ENCODE assay signal across 8 cellular contexts in genomic region chr11:75867778-75868374, GRCh38. TPM values are rescaled to one million over a fixed set of nuclear protein-coding genes. Genes with fewer than 3 reads are reported as not detected.
DNase-seq lines count a peak whose midpoint lies in the region; ATAC-seq and TF ChIP-seq lines count a peak whose summit lies in the region.

No MANE protein-coding gene starts in this region.

- TF ChIP-seq RAD21 in liver (IDR thresholded peaks at IDR 0.05) = peak; percentile 89 to 91

- H3K27ac ChIP-seq in cingulate gyrus (ENCODE audit: low read depth, low read length) = peak overlapping the region; percentile 88
- no peak overlapping the region for H3K27ac ChIP-seq in liver (ENCODE audit: low read depth in 1 of 2, low read length in 2 of 2)

- no peaks in the 10 kb centered on the region for H3K9me3 ChIP-seq in liver (ENCODE audit: control insufficient read depth in 4 of 4, low read length in 3 of 4)

- H3K27me3 ChIP-seq in liver (ENCODE audit: control insufficient read depth in 4 of 4, insufficient read depth in 4 of 4, low read length in 3 of 4) = no peaks in the 10 kb centered on the region

- no peaks in the 10 kb centered on the region for H3K36me3 ChIP-seq in liver (ENCODE audit: control insufficient read depth in 4 of 4, insufficient read depth in 3 of 4, low read depth in 1 of 4, low read length in 3 of 4)

- no peak overlapping the region for H3K4me3 ChIP-seq in liver (ENCODE audit: low read depth in 1 of 3, low read length in 3 of 3)

- 30% methylated on average over 6 of the region's 6 CpGs for WGBS in liver

- no peak for ATAC-seq in stimulated activated naive CD8-positive, alpha-beta T cell treated with anti-CD3 and anti-CD28 coated beads, Interleukin-15, Interleukin-2, amounts not matched to agents 100 U/mL and 50 U/mL, for 24 hours
- ATAC-seq in GM18858 (IDR thresholded peaks at IDR 0.05; ENCODE audit: unreplicated experiment) = no peak

- peak; percentile 78 for TF ChIP-seq CTCF in LNCAP (IDR thresholded peaks at IDR 0.05)
- TF ChIP-seq CTCF in liver (IDR thresholded peaks at IDR 0.05; ENCODE audit: low read depth, low read length, missing input control) = peak; percentile 82

- no peak overlapping the region for H3K9ac ChIP-seq in liver (ENCODE audit: low read depth in 1 of 2, low read length in 2 of 2)

- H3K4me1 ChIP-seq in liver (ENCODE audit: control insufficient read depth in 4 of 4, insufficient read depth in 4 of 4, low read length in 3 of 4) = peaks cover 2 to 11% (median 6%) of the 10 kb centered on the region in 4 donors

- DNase-seq in SKM-1 treated with dmso at 0.1 percent for 144 hours (lab: John Stamatoyannopoulos, UW; ENCODE audit: unreplicated experiment) (peak; percentile 32), SKM-1 (lab: John Stamatoyannopoulos, UW; ENCODE audit: unreplicated experiment) (no peak), T-helper 1 cell (peak in 4 of 5 donors; percentile 14 to 54 (median 40))
- peak; percentile 45 for DNase-seq in stimulated activated naive CD8-positive, alpha-beta T cell treated with anti-CD3 and anti-CD28 coated beads, Interleukin-15, Interleukin-2, amounts not matched to agents 100 U/mL and 50 U/mL, for 24 hours

TF ChIP-seq in liver, 16 proteins besides CTCF, POLR2A, EP300 and RAD21:
- TF ChIP-seq FOXA1 (IDR thresholded peaks at IDR 0.05) = no peak
- no peak for TF ChIP-seq GABPA (IDR thresholded peaks at IDR 0.05 in 1 of 2, conservative IDR thresholded peaks at IDR 0.05 in 1 of 2)
- no peak for TF ChIP-seq ATF3 (IDR thresholded peaks at IDR 0.05)
- no peak for TF ChIP-seq NR2F2 (IDR thresholded peaks at IDR 0.05)
- no peak for TF ChIP-seq REST (IDR thresholded peaks at IDR 0.05)
- TF ChIP-seq ZBTB33 (IDR thresholded peaks at IDR 0.05) = no peak
- no peak for TF ChIP-seq RXRA (IDR thresholded peaks at IDR 0.05)
- TF ChIP-seq HNF4G (IDR thresholded peaks at IDR 0.05) = no peak
- TF ChIP-seq SP1 (IDR thresholded peaks at IDR 0.05) = no peak
- no peak for TF ChIP-seq TAF1 (conservative IDR thresholded peaks at IDR 0.05)
- no peak for TF ChIP-seq EGR1 (IDR thresholded peaks at IDR 0.05; ENCODE audit: low read depth in 2 of 2)
- TF ChIP-seq, protein P1, sequence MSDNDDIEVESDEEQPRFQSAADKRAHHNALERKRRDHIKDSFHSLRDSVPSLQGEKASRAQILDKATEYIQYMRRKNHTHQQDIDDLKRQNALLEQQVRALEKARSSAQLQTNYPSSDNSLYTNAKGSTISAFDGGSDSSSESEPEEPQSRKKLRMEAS (IDR thresholded peaks at IDR 0.05) = no peak
- TF ChIP-seq JUND (IDR thresholded peaks at IDR 0.05) = no peak
- TF ChIP-seq HNF4A (conservative IDR thresholded peaks at IDR 0.05) = no peak
- TF ChIP-seq YY1 (IDR thresholded peaks at IDR 0.05) = no peak
- TF ChIP-seq FOXA2 (IDR thresholded peaks at IDR 0.05) = no peak

RNA-seq across cellular contexts. Expression of gene UVRAG, which starts 52.9 kb away (rescaled TPM):
- total RNA-seq in liver = 10 to 100 TPM; 12.1 to 15.1 TPM
- polyA plus RNA-seq in liver = 1 to 10 TPM; 4.4 to 7.9 TPM
